Comparison of ENCODE assay signal across 16 cellular contexts in the genomic region with DNA sequence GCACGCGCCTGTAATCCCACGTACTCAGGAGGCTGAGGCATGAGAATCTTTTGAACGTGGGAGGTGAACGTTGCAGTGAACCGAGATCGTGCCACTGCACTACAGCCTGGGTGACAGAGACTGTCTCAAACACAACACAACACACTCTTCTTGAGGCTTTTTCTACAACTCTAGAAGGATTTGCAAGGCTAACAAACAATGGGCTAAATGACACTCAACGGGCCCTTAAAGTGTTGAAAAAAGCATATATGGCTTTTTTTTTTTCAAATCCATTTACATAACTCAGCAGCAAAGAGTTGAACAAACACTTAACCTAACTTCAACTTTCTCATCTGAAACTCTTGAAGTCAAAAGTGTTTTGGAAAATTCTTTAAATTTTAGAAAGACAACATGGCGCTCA.
"Had no signal": no experiment of that assay in that cellular context is flagged by ENCODE, and none has a peak within 500 bp of the region (broad histone marks: within the 10 kb centered on the region; RNA-seq: fewer than 3 reads in every experiment).

No MANE protein-coding gene starts in this region.

- DNase-seq: activated CD4-positive, alpha-beta T cell treated with anti-CD3 and anti-CD28 coated beads, Interleukin-2, amount 50 U/mL, for 48 hours; activated CD4-positive, CD25-positive, alpha-beta regulatory T cell; activated effector memory CD4-positive, alpha-beta T cell treated with Interleukin-2 at 50 U/mL for 16 hours; activated naive CD8-positive, alpha-beta T cell treated with anti-CD3 and anti-CD28 coated beads, Interleukin-2, amount 10 ng/mL, durations not matched to agents 7 days and 5 days; aorta; foreskin fibroblast; left cardiac atrium; mammary epithelial cell; mucosa of descending colon; nephron progenitor cell; psoas muscle; stimulated activated naive CD4-positive, alpha-beta T cell treated with Interleukin-2 at 50 U/mL for 16 hours had no signal

- H3K27ac ChIP-seq: esophagus muscularis mucosa, psoas muscle had no signal

- H3K27me3 ChIP-seq: esophagus muscularis mucosa had no signal

- H3K9me3 Mint-ChIP-seq: type B pancreatic cell had no signal

- H3K4me1 Mint-ChIP-seq: nephron progenitor cell had no signal

- ATAC-seq: left cardiac atrium, mucosa of descending colon, psoas muscle, sciatic nerve, SK-N-SH treated with all-trans-retinoic acid at 6 μM for 48 hours had no signal

- H3K4me3 ChIP-seq: esophagus muscularis mucosa, mucosa of descending colon, psoas muscle had no signal

- H3K4me3 Mint-ChIP-seq: activated naive CD8-positive, alpha-beta T cell treated with anti-CD3 and anti-CD28 coated beads, Interleukin-2, amount 10 ng/mL, durations not matched to agents 7 days and 5 days; nephron progenitor cell; type B pancreatic cell had no signal

- H3K27me3 Mint-ChIP-seq: activated naive CD8-positive, alpha-beta T cell treated with anti-CD3 and anti-CD28 coated beads, Interleukin-2, amount 10 ng/mL, durations not matched to agents 7 days and 5 days; type B pancreatic cell had no signal

- H3K27ac Mint-ChIP-seq: activated naive CD8-positive, alpha-beta T cell treated with anti-CD3 and anti-CD28 coated beads, Interleukin-2, amount 10 ng/mL, durations not matched to agents 7 days and 5 days; nephron progenitor cell; type B pancreatic cell had no signal

- H3K9me3 ChIP-seq: esophagus muscularis mucosa, mucosa of descending colon, psoas muscle had no signal

- H3K4me1 ChIP-seq: psoas muscle had no signal
